In the genomic region with DNA sequence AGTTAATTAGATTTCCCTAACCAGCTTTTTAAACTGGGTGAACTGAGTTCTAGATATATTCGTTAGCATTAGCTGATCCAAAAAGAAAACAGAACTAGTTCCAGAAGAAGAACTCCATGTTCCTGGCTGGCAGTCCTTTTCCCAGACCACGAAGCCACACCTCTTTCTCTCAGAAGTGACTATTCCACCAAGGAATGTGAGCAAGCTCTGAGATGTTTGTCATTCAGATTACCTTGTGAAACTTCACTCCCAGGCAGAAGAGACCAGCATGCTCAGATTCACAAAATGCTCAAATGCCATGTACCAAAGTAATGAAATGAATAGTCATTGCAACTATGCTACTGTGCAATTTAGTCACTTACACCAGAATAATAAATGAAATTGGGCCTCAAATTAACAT, we compare ENCODE assay signal across 9 cellular contexts. TPM values are rescaled to one million over a fixed set of nuclear protein-coding genes. Genes with fewer than 3 reads are reported as not detected.
DNase-seq lines count a peak whose midpoint lies in the region; ATAC-seq, FAIRE-seq and TF ChIP-seq lines count a peak whose summit lies in the region.
"Had no signal": no experiment of that assay in that cellular context is flagged by ENCODE, and none has a peak within 500 bp of the region (broad histone marks: within the 10 kb centered on the region; RNA-seq: fewer than 3 reads in every experiment).

No MANE protein-coding gene starts in this region.

- no peaks in the 10 kb centered on the region for H3K9me3 Mint-ChIP-seq in T-cell

- H3K36me3 ChIP-seq in ascending aorta (no peaks in the 10 kb centered on the region), testis (ENCODE audit: low read depth, missing control alignments) (no peaks in the 10 kb centered on the region)

- FAIRE-seq in D721Med (lab: Jason Lieb, UNC): no peak

- no peak for ATAC-seq in T-cell (replicated peaks in 1 of 4)

- no peak for TF ChIP-seq POLR2A in testis (IDR thresholded peaks at IDR 0.05)

- H3K4me1 ChIP-seq in ascending aorta (peaks cover 10 to 34% of the 10 kb centered on the region in 2 donors), testis (peaks cover 7% of the 10 kb centered on the region)

- intact Hi-C loops in ascending aorta (cut with DNase I) (loop anchor here (10.0 kb wide), 1 partner anchor 1719 kb away; the partner anchor contains the start of gene VCAN), testis (cut with DNase I; ENCODE audit: low total_unique reads) (no loop called here), posterior vena cava (cut with DNase I) (loop anchor here (10.0 kb wide), 4 partner anchors 99 to 409 kb away; partner anchors contain the start of gene ATG10 (in 1 of the 2))

- H3K27me3 ChIP-seq in ascending aorta (no peaks in the 10 kb centered on the region), testis (no peaks in the 10 kb centered on the region)

- 35 to 42% methylated on average over 2 of the region's 2 CpGs for WGBS in testis, 2 donors

- peaks cover 0 to 3% of the 10 kb centered on the region in 2 donors for H3K27me3 Mint-ChIP-seq in T-cell

- TF ChIP-seq CTCF in ascending aorta (IDR thresholded peaks at IDR 0.05) (no peak), testis (IDR thresholded peaks at IDR 0.05) (no peak), D721Med (IDR thresholded peaks at IDR 0.05; ENCODE audit: insufficient read depth, missing control alignments) (no peak)

- DNase-seq in HK-2 (ENCODE audit: unreplicated experiment) (peak; percentile 22), ascending aorta (ENCODE audit: low spot score in 2 of 2) (peak in 1 of 2 donors; percentile 88), iPS-NIHi11 (ENCODE audit: low spot score) (peak; percentile 68), testis (peak; percentile 68), D721Med (ENCODE audit: insufficient read length, low spot score) (no peak), posterior vena cava (ENCODE audit: low spot score) (no peak), T-cell (no peak), cerebellar nuclear complex (lab: John Stamatoyannopoulos, UW) (no peak)
- DNase-seq: substantia nigra had no signal

- no peaks in the 10 kb centered on the region for H3K9me3 ChIP-seq in ascending aorta
- H3K9me3 ChIP-seq in testis: no peaks in the 10 kb centered on the region

- POLR2A ChIA-PET in T-cell (lab: Charles Lee): interaction anchor here in 1 of 2 donors (0.6 to 1.1 kb wide), 2 partner anchors 45 to 46 kb away, joined by 4 read pairs; no protein-coding TSS in a partner anchor

- H3K4me1 Mint-ChIP-seq in T-cell: peaks cover 10 to 31% (median 21%) of the 10 kb centered on the region in 3 donors

- CTCF ChIA-PET in T-cell (lab: Charles Lee): interaction anchor here in 1 of 2 donors (0.6 to 1.0 kb wide), 2 partner anchors 97 to 1198 kb away, joined by 3 to 4 read pairs; no protein-coding TSS in a partner anchor

- no peak overlapping the region for H3K4me3 Mint-ChIP-seq in T-cell

- H3K36me3 Mint-ChIP-seq in T-cell: no peaks in the 10 kb centered on the region

- H3K4me3 ChIP-seq in ascending aorta (no peak overlapping the region), testis (no peak overlapping the region)

- H3K27ac ChIP-seq in ascending aorta (peak overlapping the region; percentile 73 to 100), testis (peak overlapping the region in 1 of 2 donors; percentile 48)

- H3K27ac Mint-ChIP-seq in T-cell: no peak overlapping the region

RNA-seq across cellular contexts. Expression of gene SSBP2, which starts 4.4 kb away (rescaled TPM):
- total RNA-seq in ascending aorta (22.4 TPM), testis (10 to 100 TPM; 17.5 to 22.7 TPM), posterior vena cava (10 to 100 TPM; 68.7 to 88.6 TPM), T-cell (10 to 100 TPM; 31.1 to 44.9 (median 35.8) TPM)
- 27.6 TPM for polyA plus RNA-seq in testis (ENCODE audit: insufficient read depth, low read depth, low replicate concordance)

Comparison
In these comparisons a context has a peak if more than half of its experiments do, and no peak if none do; other contexts are left out.
1. DNase-seq: peak in HK-2 (single experiment), iPS-NIHi11 (single experiment) and testis (single experiment); none in D721Med (single experiment), posterior vena cava (single experiment), T-cell (0 of 34) and cerebellar nuclear complex (0 of 2).